Comparison of ENCODE assay signal across 8 cellular contexts in genomic region chr6:20688710-20689500, GRCh38.
DNase-seq lines count a peak whose midpoint lies in the region; ATAC-seq and TF ChIP-seq lines count a peak whose summit lies in the region.

No MANE protein-coding gene starts in this region.

- H3K4me3 ChIP-seq in heart right ventricle = no peak overlapping the region

- ATAC-seq in GM18505 (IDR thresholded peaks at IDR 0.05; ENCODE audit: unreplicated experiment) (peak; percentile 84), GM21825 (IDR thresholded peaks at IDR 0.05; ENCODE audit: unreplicated experiment) (peak; percentile 89), heart right ventricle (no peak)

- no peaks in the 10 kb centered on the region for H3K36me3 ChIP-seq in KOPT-K1 (ENCODE audit: insufficient read depth, low read length)
- H3K36me3 ChIP-seq in heart right ventricle = no peaks in the 10 kb centered on the region

- H3K9me3 ChIP-seq in KOPT-K1 (ENCODE audit: insufficient read depth, low read length, poor library complexity, severe bottlenecking) (no peaks in the 10 kb centered on the region), heart right ventricle (peaks cover 0 to 7% (median 0%) of the 10 kb centered on the region in 11 donors)

- peak overlapping the region; percentile 55 for H3K27ac ChIP-seq in KOPT-K1 (ENCODE audit: low read depth, low read length, poor library complexity, severe bottlenecking)
- H3K27ac ChIP-seq in heart right ventricle = no peak overlapping the region

- H3K27me3 ChIP-seq in heart right ventricle = no peaks in the 10 kb centered on the region

- TF ChIP-seq CTCF in heart right ventricle (IDR thresholded peaks at IDR 0.05) = no peak

- H3K4me1 ChIP-seq in heart right ventricle = peaks cover 0 to 11% (median 0%) of the 10 kb centered on the region in 9 donors

- intact Hi-C loops in heart right ventricle (cut with DNase I) = no loop called here

- 79 to 85% methylated on average over 4 of the region's 4 CpGs for WGBS in heart right ventricle, 2 donors

- TF ChIP-seq POLR2A in GM18505 (IDR thresholded peaks at IDR 0.05; ENCODE audit: borderline replicate concordance, extremely low read depth, insufficient read depth, insufficient read length) = no peak

- peak; percentile 55 for DNase-seq in astrocyte of the hippocampus (ENCODE audit: low read depth, low spot score)
- DNase-seq in SW480 (ENCODE audit: low spot score) = no peak
- DNase-seq in heart right ventricle = no peak
- no peak for DNase-seq in inferior parietal cortex (ENCODE audit: extremely low spot score)
- no peak for DNase-seq in effector CD8-positive, alpha-beta T cell (lab: John Stamatoyannopoulos, UW)

Comparison
In these comparisons a context has a peak if more than half of its experiments do, and no peak if none do; other contexts are left out.
1. ATAC-seq: peak in GM18505 (single experiment) and GM21825 (single experiment); none in heart right ventricle (0 of 8).